ENCODE assay signal across 9 cellular contexts in the genomic region with DNA sequence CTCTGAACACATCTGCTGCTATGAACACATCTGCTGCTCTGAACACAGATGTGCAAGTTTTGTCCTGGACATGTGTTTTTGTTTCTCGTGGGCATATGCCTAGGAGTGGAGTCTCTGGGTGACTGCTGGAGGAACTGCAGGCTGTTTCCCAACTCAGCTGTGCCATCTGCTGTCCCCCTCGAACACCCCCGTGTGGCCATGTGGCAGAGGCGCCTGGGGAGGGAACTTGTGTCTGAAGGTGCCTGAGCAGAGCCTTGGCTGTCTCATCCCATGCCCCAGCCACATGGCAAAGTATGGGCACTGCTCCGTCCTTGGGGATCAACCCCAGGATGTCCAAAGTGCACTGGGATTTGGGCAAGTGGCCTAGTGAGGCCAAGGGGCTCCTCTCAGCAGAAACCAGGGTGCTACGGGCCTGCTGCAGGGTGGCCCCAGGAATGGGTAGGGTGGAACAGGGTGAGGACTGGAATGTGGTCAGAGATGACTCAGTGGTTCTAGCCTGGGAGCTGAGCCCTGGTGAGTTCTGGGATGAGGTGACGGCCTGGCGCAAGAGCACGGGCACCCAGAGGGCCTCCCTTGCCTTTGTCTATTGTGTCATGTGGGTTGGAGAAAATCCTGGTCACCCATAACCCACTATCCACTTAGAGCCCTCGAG. TPM values are rescaled to one million over a fixed set of nuclear protein-coding genes. Genes with fewer than 3 reads are reported as not detected.
DNase-seq lines count a peak whose midpoint lies in the region; ATAC-seq and TF ChIP-seq lines count a peak whose summit lies in the region.
"Had no signal": no experiment of that assay in that cellular context is flagged by ENCODE, and none has a peak within 500 bp of the region (broad histone marks: within the 10 kb centered on the region; RNA-seq: fewer than 3 reads in every experiment).

No MANE protein-coding gene starts in this region.

- peak overlapping the region in 1 of 2 experiments; percentile 12; a peak in 1 of 5 replicates for H3K4me3 Mint-ChIP-seq in H9

- no peak overlapping the region for H3K27ac ChIP-seq in H9 (ENCODE audit: insufficient read length, low read depth, low read length)
- peak overlapping the region; percentile 40 for H3K27ac ChIP-seq in SJSA1
- H3K27ac ChIP-seq in trophoblast cell (ENCODE audit: low read depth, low read length) = no peak overlapping the region
- H3K27ac ChIP-seq in uterus = no peak overlapping the region

- no peaks in the 10 kb centered on the region for H3K23me2 ChIP-seq in H9 (ENCODE audit: insufficient read length, low read depth, low read length, poor library complexity, severe bottlenecking)

- ATAC-seq in GM18861 (IDR thresholded peaks at IDR 0.05; ENCODE audit: unreplicated experiment) = no peak

- no peak overlapping the region for H2BK15ac ChIP-seq in H9 (ENCODE audit: low read depth, low read length)

- H4K8ac ChIP-seq in H9 (replicated peaks; ENCODE audit: insufficient read length, low read depth, low read length) = no peak overlapping the region
- no peak overlapping the region for H4K8ac ChIP-seq in trophoblast cell (ENCODE audit: low read depth, low read length)

- no peak overlapping the region for H4K12ac ChIP-seq in trophoblast cell (ENCODE audit: low read depth, low read length)

- H2AK5ac ChIP-seq in H9 (ENCODE audit: insufficient read length, low read length) (no peak overlapping the region), trophoblast cell (ENCODE audit: low read length) (no peak overlapping the region)

- no peaks in the 10 kb centered on the region for H3K4me1 ChIP-seq in BE2C
- no peaks in the 10 kb centered on the region for H3K4me1 ChIP-seq in H9 (ENCODE audit: insufficient read depth, low read length)
- peaks cover 8% of the 10 kb centered on the region for H3K4me1 ChIP-seq in SJSA1 (replicated peaks)
- no peaks in the 10 kb centered on the region for H3K4me1 ChIP-seq in trophoblast cell (ENCODE audit: control insufficient read depth in 1 of 2, insufficient read depth in 2 of 2, low read length in 2 of 2)
- no peaks in the 10 kb centered on the region for H3K4me1 ChIP-seq in uterus

- no peak overlapping the region for H3T11ph ChIP-seq in H9 (ENCODE audit: low read length)

- H3K18ac ChIP-seq in H9 (ENCODE audit: insufficient read length, low read depth, low read length) (no peak overlapping the region), trophoblast cell (ENCODE audit: low read length) (no peak overlapping the region)

- H2BK20ac ChIP-seq in H9 (ENCODE audit: low read depth, low read length, poor library complexity, severe bottlenecking) = no peak overlapping the region

- H2BK120ac ChIP-seq in H9 (ENCODE audit: low read depth, low read length, poor library complexity, severe bottlenecking) = no peak overlapping the region
- no peak overlapping the region for H2BK120ac ChIP-seq in trophoblast cell (ENCODE audit: insufficient read depth, low read length, poor library complexity)

- no CpG with 5 or more reads among the region's 10 CpGs for WGBS in H9 (ENCODE audit: extremely low coverage, insufficient read length, low lambda C conversion rate)
- no CpG with 5 or more reads among the region's 10 CpGs for WGBS in trophoblast cell (ENCODE audit: extremely low coverage, insufficient coverage, insufficient read length)

- H3K79me2 ChIP-seq in H9 (ENCODE audit: insufficient read depth, low read length) = no peaks in the 10 kb centered on the region
- no peaks in the 10 kb centered on the region for H3K79me2 ChIP-seq in trophoblast cell (ENCODE audit: control insufficient read depth, insufficient read depth, low read length, poor library complexity)

- peak; percentile 18; the same call in 1 of the 2 replicates for TF ChIP-seq CTCF in BE2C (IDR thresholded peaks at IDR 0.05; ENCODE audit: low read depth, low read length)
- TF ChIP-seq CTCF in H9 (conservative IDR thresholded peaks at IDR 0.05) = peak; percentile 42
- TF ChIP-seq CTCF in uterus (IDR thresholded peaks at IDR 0.05) = no peak

- no peaks in the 10 kb centered on the region for H3K27me3 ChIP-seq in BE2C
- no peaks in the 10 kb centered on the region for H3K27me3 ChIP-seq in H9 (ENCODE audit: insufficient read depth, low read length)
- H3K27me3 ChIP-seq in SJSA1 (replicated peaks) = no peaks in the 10 kb centered on the region
- no peaks in the 10 kb centered on the region for H3K27me3 ChIP-seq in trophoblast cell (ENCODE audit: insufficient read depth, low read length)
- no peaks in the 10 kb centered on the region for H3K27me3 ChIP-seq in uterus

- intact Hi-C loops in uterus (cut with DNase I; ENCODE audit: low total_unique reads) = no loop called here

- H3K14ac ChIP-seq in H9 (ENCODE audit: insufficient read depth, low read length) (no peak overlapping the region), trophoblast cell (ENCODE audit: low read length) (no peak overlapping the region)

- DNase-seq in BE2C (no peak), H9 (peak; percentile 70), SJSA1 (ENCODE audit: low read depth in 1 of 2, low spot score in 2 of 2) (peak; percentile 49 to 65), erythroblast (lab: John Stamatoyannopoulos, UW) (peak; percentile 52 to 58), trophoblast cell (peak; percentile 42 to 61), uterus (no peak), HuH-7.5 (ENCODE audit: low spot score) (no peak)

- peaks cover 11 to 15% of the 10 kb centered on the region in 2 experiments for H3K4me1 Mint-ChIP-seq in H9

- no peaks in the 10 kb centered on the region for H3K9me3 Mint-ChIP-seq in H9

- H3K4ac ChIP-seq in H9 (ENCODE audit: low read depth, low read length) = no peak overlapping the region
- H3K4ac ChIP-seq in trophoblast cell (ENCODE audit: low read depth, low read length) = no peak overlapping the region

- H2AFZ ChIP-seq in H9 (ENCODE audit: low read length) (no peak overlapping the region), trophoblast cell (ENCODE audit: insufficient read depth, low read length, poor library complexity) (no peak overlapping the region)

- peak overlapping the region in 2 of 3 experiments; percentile 80 to 81; a peak in 3 of 7 replicates for H3K27ac Mint-ChIP-seq in H9

- H2BK12ac ChIP-seq in H9 (ENCODE audit: insufficient read length, low read depth, low read length) (no peak overlapping the region), trophoblast cell (ENCODE audit: low read length) (no peak overlapping the region)

- H3K23ac ChIP-seq in H9 (ENCODE audit: insufficient read length, low read depth, low read length) (no peak overlapping the region), trophoblast cell (ENCODE audit: low read length) (no peak overlapping the region)

- H3K36me3 Mint-ChIP-seq in H9 (ENCODE audit: insufficient read depth in 1 of 3, low read depth in 3 of 3) = peaks cover 35 to 84% (median 67%) of the 10 kb centered on the region in 3 experiments; a peak in 6 of 7 replicates

- H3K9me3 ChIP-seq in BE2C (no peaks in the 10 kb centered on the region), H9 (ENCODE audit: control insufficient read depth, low read depth, low read length) (no peaks in the 10 kb centered on the region), SJSA1 (replicated peaks) (no peaks in the 10 kb centered on the region), trophoblast cell (ENCODE audit: insufficient read depth, low read depth, low read length) (no peaks in the 10 kb centered on the region), uterus (no peaks in the 10 kb centered on the region)

- H3K4me2 ChIP-seq in H9 (ENCODE audit: insufficient read depth, insufficient read length, low read length) (no peak overlapping the region), trophoblast cell (ENCODE audit: low read length) (no peak overlapping the region)

- H3K4me3 ChIP-seq in BE2C (ENCODE audit: low read depth, low read length) (no peak overlapping the region), SJSA1 (no peak overlapping the region), trophoblast cell (ENCODE audit: low read depth, low read length) (no peak overlapping the region), uterus (no peak overlapping the region)

- no peak overlapping the region for H3K56ac ChIP-seq in H9 (ENCODE audit: insufficient read length, low read depth, low read length)

- H3K79me1 ChIP-seq in H9 (ENCODE audit: insufficient read depth, low read depth, low read length, poor library complexity, severe bottlenecking) (peaks cover 4% of the 10 kb centered on the region), trophoblast cell (ENCODE audit: low read length) (no peaks in the 10 kb centered on the region)

- no peak for TF ChIP-seq POLR2A in erythroblast (IDR thresholded peaks at IDR 0.05; ENCODE audit: low read length)
- no peak for TF ChIP-seq POLR2A in uterus (IDR thresholded peaks at IDR 0.05)

- H3K27me3 Mint-ChIP-seq in H9 (ENCODE audit: low read depth) = no peaks in the 10 kb centered on the region

- H4K91ac ChIP-seq in H9 (ENCODE audit: insufficient read length, low read depth, low read length) (no peak overlapping the region), trophoblast cell (ENCODE audit: low read depth, low read length) (no peak overlapping the region)

- no peak overlapping the region for H3K9ac ChIP-seq in H9 (ENCODE audit: extremely low read depth, insufficient read length, low read length)
- H3K9ac ChIP-seq in trophoblast cell (ENCODE audit: low read length) = no peak overlapping the region

- H3K36me3 ChIP-seq in BE2C (peaks cover 43% of the 10 kb centered on the region), SJSA1 (peaks cover 43% of the 10 kb centered on the region), trophoblast cell (ENCODE audit: control insufficient read depth in 1 of 2, insufficient read depth in 2 of 2, low read length in 2 of 2) (peaks cover 76 to 77% of the 10 kb centered on the region in 2 experiments), uterus (no peaks in the 10 kb centered on the region)

- H4K20me1 ChIP-seq in H9 (ENCODE audit: control insufficient read depth, insufficient read depth, insufficient read length) = no peaks in the 10 kb centered on the region

- peak overlapping the region; percentile 36 for H4K5ac ChIP-seq in H9 (ENCODE audit: insufficient read length, low read depth, low read length)

- H2BK5ac ChIP-seq in H9 (ENCODE audit: insufficient read length, low read length) (no peak overlapping the region), trophoblast cell (ENCODE audit: low read depth, low read length, poor library complexity) (no peak overlapping the region)

RNA-seq across cellular contexts. Expression of a gene that starts 14.7 kb away (rescaled TPM):
- 71.4 TPM for polyA plus RNA-seq in BE2C (2012; ENCODE audit: insufficient read depth, insufficient read length, low read depth)
- total RNA-seq in H9 (2021) = 51.5 and 60.0 TPM in 2 replicates
- 7.0 and 12.4 TPM in 2 replicates for total RNA-seq in SJSA1 (2014; rRNA removed; shearing (Covaris generic))
- 27.9 and 28.1 TPM in 2 replicates for polyA plus RNA-seq in trophoblast cell (2013)
- 10 to 100 TPM; 11.8 to 81.1 (median 29.3) TPM for total RNA-seq in uterus

RNA-seq across cellular contexts. Expression of a gene that starts 15.3 kb away (rescaled TPM):
- 216 TPM for polyA plus RNA-seq in BE2C (2012; ENCODE audit: insufficient read depth, insufficient read length, low read depth)
- total RNA-seq in H9 (2021) (268 and 300 TPM in 2 replicates), uterus (100 to 1,000 TPM in 1 of 4 donors, 10 to 100 TPM in 3; 60.3 to 146 (median 66.9) TPM)
- 159 and 302 TPM in 2 replicates for total RNA-seq in SJSA1 (2014; rRNA removed; shearing (Covaris generic))
- 244 and 248 TPM in 2 replicates for polyA plus RNA-seq in trophoblast cell (2013)

RNA-seq across cellular contexts. Expression of a gene that starts 27.3 kb away (rescaled TPM):
- polyA plus RNA-seq in BE2C (2012; ENCODE audit: insufficient read depth, insufficient read length, low read depth) = 70.4 TPM
- total RNA-seq in H9 (2021) = 0.81 and 0.86 TPM in 2 replicates
- 0.21 and 0.88 TPM in 2 replicates for total RNA-seq in SJSA1 (2014; rRNA removed; shearing (Covaris generic))
- polyA plus RNA-seq in trophoblast cell (2013) = not detected in 2 replicates
- total RNA-seq in uterus = under 1 TPM in 1 of 4 donors, not detected in 3; 0.41 TPM
- total RNA-seq: mononuclear cell had no signal

RNA-seq across cellular contexts. Expression of a gene that starts 35.5 kb away (rescaled TPM):
- polyA plus RNA-seq in BE2C (2012; ENCODE audit: insufficient read depth, insufficient read length, low read depth) = 63.7 TPM
- total RNA-seq in H9 (2021) (51.9 and 54.6 TPM in 2 replicates), uterus (10 to 100 TPM in 1 of 4 donors, 1 to 10 TPM in 2, under 1 TPM in 1; 0.29 to 20.8 (median 5.4) TPM)
- total RNA-seq in SJSA1 (2014; rRNA removed; shearing (Covaris generic)) = 5.1 and 11.1 TPM in 2 replicates
- polyA plus RNA-seq in trophoblast cell (2013) = 14.5 and 14.7 TPM in 2 replicates

RNA-seq across cellular contexts. Expression of a gene that starts 42.5 kb away (rescaled TPM):
- 11.7 TPM for polyA plus RNA-seq in BE2C (2012; ENCODE audit: insufficient read depth, insufficient read length, low read depth)
- total RNA-seq in H9 (2021) (25.3 and 26.6 TPM in 2 replicates), uterus (10 to 100 TPM in 2 of 4 donors, 1 to 10 TPM in 2; 1.3 to 20.2 (median 10.1) TPM)
- 2.1 and 2.4 TPM in 2 replicates for total RNA-seq in SJSA1 (2014; rRNA removed; shearing (Covaris generic))
- 27.8 and 28.7 TPM in 2 replicates for polyA plus RNA-seq in trophoblast cell (2013)

Comparison
In these comparisons a context has a peak if more than half of its experiments do, and no peak if none do; other contexts are left out.
1. DNase-seq: peak in H9 (single experiment), SJSA1 (2 of 2), erythroblast (2 of 2) and trophoblast cell (2 of 2); none in BE2C (single experiment), uterus (0 of 2) and HuH-7.5 (single experiment).
2. CTCF ChIP-seq: peak in BE2C (single experiment) and H9 (single experiment); none in uterus (0 of 4).